ENCODE assay signal across 8 cellular contexts in genomic region chr2:120254178-120254577, GRCh38. TPM values are rescaled to one million over a fixed set of nuclear protein-coding genes. Genes with fewer than 3 reads are reported as not detected.
A peak's percentile ranks its signal among the peaks of the same experiment; 100 is the strongest.
DNase-seq lines count a peak whose midpoint lies in the region; ATAC-seq, FAIRE-seq and TF ChIP-seq lines count a peak whose summit lies in the region.

No MANE protein-coding gene starts in this region.

- H3K9me3 ChIP-seq in CD8-positive, alpha-beta memory T cell (ENCODE audit: low read length) = no peaks in the 10 kb centered on the region
- H3K9me3 ChIP-seq in Panc1 (ENCODE audit: control insufficient read depth, insufficient read depth, low read depth, low read length) (no peaks in the 10 kb centered on the region; the same call in 1 of the 2 replicates), parathyroid adenoma (ENCODE audit: control insufficient read depth, low read length) (no peaks in the 10 kb centered on the region)

- peak overlapping the region; percentile 75 for H3K4me2 ChIP-seq in parathyroid adenoma (ENCODE audit: low read length)

- no peaks in the 10 kb centered on the region for H3K27me3 ChIP-seq in CD8-positive, alpha-beta memory T cell (ENCODE audit: insufficient read depth, low read length, poor library complexity, severe bottlenecking)
- H3K27me3 ChIP-seq in Panc1 (ENCODE audit: control insufficient read depth, insufficient read depth, low read length) (no peaks in the 10 kb centered on the region), parathyroid adenoma (ENCODE audit: control insufficient read depth, insufficient read depth, low read length) (no peaks in the 10 kb centered on the region)

- H3K9me3 Mint-ChIP-seq in CD8-positive, alpha-beta memory T cell = peaks cover 0 to 2% (median 0%) of the 10 kb centered on the region in 5 donors

- peaks cover 62% of the 10 kb centered on the region for H3K79me2 ChIP-seq in parathyroid adenoma

- no peak overlapping the region for H3K27ac ChIP-seq in CD8-positive, alpha-beta memory T cell (ENCODE audit: low read depth, low read length)
- peak overlapping the region; percentile 90; the same call in 1 of the 2 replicates for H3K27ac ChIP-seq in Panc1 (ENCODE audit: low read length)
- peak overlapping the region; percentile 90 for H3K27ac ChIP-seq in parathyroid adenoma

- ATAC-seq in Panc1 (no peak), GM21381 (IDR thresholded peaks at IDR 0.05; ENCODE audit: unreplicated experiment) (no peak)

- DNase-seq in CD8-positive, alpha-beta memory T cell = no peak
- no peak for DNase-seq in Panc1 (ENCODE audit: low read depth, low spot score)
- no peak for DNase-seq in epithelial cell of esophagus (ENCODE audit: low read depth)
- DNase-seq in GM19239 (ENCODE audit: insufficient read length, low spot score) = no peak
- no peak for DNase-seq in superior temporal gyrus (ENCODE audit: extremely low spot score)
- DNase-seq in Ammon's horn (ENCODE audit: low spot score) = no peak

- H3K4me1 ChIP-seq in CD8-positive, alpha-beta memory T cell (ENCODE audit: insufficient read depth, low read length) = peaks cover 21% of the 10 kb centered on the region
- peaks cover 15% of the 10 kb centered on the region for H3K4me1 ChIP-seq in Panc1 (ENCODE audit: control insufficient read depth, insufficient read depth, low read length)
- H3K4me1 ChIP-seq in parathyroid adenoma = peaks cover 33% of the 10 kb centered on the region

- peak overlapping the region; percentile 97 for H3K4me3 ChIP-seq in CD8-positive, alpha-beta memory T cell (ENCODE audit: low read length)
- H3K4me3 ChIP-seq in Panc1 (ENCODE audit: low read depth in 2 of 2, low read length in 2 of 2) (peak overlapping the region; percentile 94 to 96), epithelial cell of esophagus (ENCODE audit: low read length) (peak overlapping the region; percentile 93), parathyroid adenoma (ENCODE audit: low read depth, low read length) (peak overlapping the region; percentile 98)

- peak overlapping the region in 5 of 8 donors; percentile 1 to 91 (median 84) for H3K27ac Mint-ChIP-seq in CD8-positive, alpha-beta memory T cell

- intact Hi-C loops in Panc1 (cut with micrococcal nuclease; ENCODE audit: unreplicated experiment) = no loop called here

- H3K36me3 Mint-ChIP-seq in CD8-positive, alpha-beta memory T cell = peaks cover 5 to 12% (median 7%) of the 10 kb centered on the region in 3 donors

- no peak overlapping the region for H2AFZ ChIP-seq in parathyroid adenoma

- POLR2A ChIA-PET in CD8-positive, alpha-beta memory T cell (lab: Charles Lee) = no interaction called here
- POLR2A ChIA-PET in Panc1 (lab: Charles Lee) = no interaction called here

- no peaks in the 10 kb centered on the region for H3K36me3 ChIP-seq in CD8-positive, alpha-beta memory T cell (ENCODE audit: insufficient read depth, low read length)
- no peaks in the 10 kb centered on the region; the same call in none of the 2 replicates for H3K36me3 ChIP-seq in Panc1 (ENCODE audit: control insufficient read depth, insufficient read depth, low read length)
- no peaks in the 10 kb centered on the region for H3K36me3 ChIP-seq in parathyroid adenoma (ENCODE audit: control insufficient read depth, insufficient read depth, low read length)

- CTCF ChIA-PET in CD8-positive, alpha-beta memory T cell (lab: Charles Lee) = no interaction called here
- CTCF ChIA-PET in Panc1 (lab: Charles Lee) = no interaction called here

- peaks cover 39 to 64% (median 63%) of the 10 kb centered on the region in 3 donors for H3K4me1 Mint-ChIP-seq in CD8-positive, alpha-beta memory T cell

- no peak for TF ChIP-seq CTCF in Panc1 (IDR thresholded peaks at IDR 0.05)
- no peak for TF ChIP-seq CTCF in epithelial cell of esophagus (IDR thresholded peaks at IDR 0.05; ENCODE audit: insufficient read depth, low read depth, low read length, missing control alignments)
- TF ChIP-seq CTCF in parathyroid adenoma (IDR thresholded peaks at IDR 0.05) = no peak

- in situ Hi-C loops in Panc1 (cut with HindIII; ENCODE audit: low pct_unique_long_range_greater_than_20kb, low sequenced_read_pairs) = no loop called here

- no TSS peak for BruUV-seq in Panc1 (replicated peaks; lab: Mats Ljungman, UMichigan)

- H3K9ac ChIP-seq in parathyroid adenoma = peak overlapping the region; percentile 93

- FAIRE-seq in GM19239 (lab: Jason Lieb, UNC) = no peak

- H3K4me3 Mint-ChIP-seq in CD8-positive, alpha-beta memory T cell = peak overlapping the region; percentile 91 to 99 (median 95)

- peaks cover 7 to 11% of the 10 kb centered on the region in 2 donors for H3K27me3 Mint-ChIP-seq in CD8-positive, alpha-beta memory T cell

RNA-seq across cellular contexts. Expression of gene RALB, which starts 1.5 kb away (rescaled TPM):
- 10 to 100 TPM; 37.3 to 39.6 TPM for total RNA-seq in CD8-positive, alpha-beta memory T cell
- polyA plus RNA-seq in CD8-positive, alpha-beta memory T cell = 32.5 TPM
- total RNA-seq in Panc1 (2021; ENCODE audit: unreplicated experiment) = 47.8 TPM
- 68.5 TPM for polyA plus RNA-seq in Panc1 (2012; ENCODE audit: insufficient read length)

RNA-seq across cellular contexts. Expression of gene TMEM185B, which starts 31.0 kb away (rescaled TPM):
- 10 to 100 TPM; 32.3 to 33.5 TPM for total RNA-seq in CD8-positive, alpha-beta memory T cell
- polyA plus RNA-seq in CD8-positive, alpha-beta memory T cell = 22.9 TPM
- total RNA-seq in Panc1 (2021; ENCODE audit: unreplicated experiment) = 54.6 TPM
- polyA plus RNA-seq in Panc1 (2012; ENCODE audit: insufficient read length) = 50.8 TPM
